In genomic region chr17:1241904-1242303, GRCh38 we compare ENCODE assay signal across 14 cellular contexts.
DNase-seq lines count a peak whose midpoint lies in the region; ATAC-seq and TF ChIP-seq lines count a peak whose summit lies in the region.
"Had no signal": no experiment of that assay in that cellular context is flagged by ENCODE, and none has a peak within 500 bp of the region (broad histone marks: within the 10 kb centered on the region; RNA-seq: fewer than 3 reads in every experiment).

No MANE protein-coding gene starts in this region.

- in situ Hi-C loops in GM13976 (cut with MboI; ENCODE audit: low sequenced_read_pairs, unreplicated experiment), result no loop called here

- DNase-seq in Ammon's horn (ENCODE audit: low spot score) (peak; percentile 13), NCI-H1105 (lab: John Stamatoyannopoulos, UW) (peak; percentile 50), NOMO-1 treated with DMSO at 0.1 percent for 48 hours (lab: John Stamatoyannopoulos, UW; ENCODE audit: unreplicated experiment) (peak; percentile 67), iris pigment epithelial cell (ENCODE audit: low read depth) (peak; percentile 56), superior temporal gyrus (ENCODE audit: extremely low spot score) (no peak), GM13976 (ENCODE audit: low spot score) (no peak), T-helper 1 cell (no peak)
- DNase-seq: activated naive CD8-positive, alpha-beta T cell treated with anti-CD3 and anti-CD28 coated beads, Interleukin-2, amount 10 ng/mL, durations not matched to agents 7 days and 5 days; CD4-positive, alpha-beta T cell; effector CD8-positive, alpha-beta T cell; hypothalamus; NCI-H82; T-helper 2 cell had no signal

- TF ChIP-seq CTCF in GM13976 (IDR thresholded peaks at IDR 0.05; ENCODE audit: borderline replicate concordance, control extremely low read depth, extremely low read depth, insufficient read depth, missing control alignments), result no peak

- no peak for ATAC-seq in HG03354 (IDR thresholded peaks at IDR 0.05; ENCODE audit: poor library complexity, severe bottlenecking, unreplicated experiment)

Comparison
In these comparisons a context has a peak if more than half of its experiments do, and no peak if none do; other contexts are left out.
1. DNase-seq: peak in Ammon's horn (single experiment), NCI-H1105 (single experiment), NOMO-1 treated with DMSO at 0.1 percent for 48 hours (single experiment) and iris pigment epithelial cell (single experiment); none in superior temporal gyrus (single experiment), GM13976 (single experiment) and T-helper 1 cell (0 of 5).